ENCODE assay signal across 17 cellular contexts in genomic region chr11:134574425-134574824, GRCh38.
DNase-seq lines count a peak whose midpoint lies in the region; ATAC-seq and TF ChIP-seq lines count a peak whose summit lies in the region.
"Had no signal": no experiment of that assay in that cellular context is flagged by ENCODE, and none has a peak within 500 bp of the region (broad histone marks: within the 10 kb centered on the region; RNA-seq: fewer than 3 reads in every experiment).

No MANE protein-coding gene starts in this region.

- H3K27me3 ChIP-seq in lung (ENCODE audit: control insufficient read depth, insufficient read depth) = no peaks in the 10 kb centered on the region

- H3K9me3 Mint-ChIP-seq in activated naive CD4-positive, alpha-beta T cell treated with anti-CD3 and anti-CD28 coated beads, Interleukin-2, amount 10 ng/mL, durations not matched to agents 7 days and 5 days = no peaks in the 10 kb centered on the region

- no peak for ATAC-seq in lung (ENCODE audit: insufficient read depth, low FRiP score)
- no peak for ATAC-seq in HG02884 (IDR thresholded peaks at IDR 0.05; ENCODE audit: unreplicated experiment)

- H3K27ac Mint-ChIP-seq in activated naive CD4-positive, alpha-beta T cell treated with anti-CD3 and anti-CD28 coated beads, Interleukin-2, amount 10 ng/mL, durations not matched to agents 7 days and 5 days = no peak overlapping the region

- H3K27ac ChIP-seq in cingulate gyrus (ENCODE audit: low read depth, low read length) = peak overlapping the region; percentile 14
- no peak overlapping the region for H3K27ac ChIP-seq in lung (ENCODE audit: low read depth in 1 of 2, low read length in 1 of 2)
- peak overlapping the region; percentile 9 for H3K27ac ChIP-seq in temporal lobe (ENCODE audit: low read depth, low read length)
- H3K27ac ChIP-seq: C4-2B, HL-60, KMS-11, PC-9, SJCRH30 had no signal

- WGBS in lung, 2 donors = 92% methylated on average over 7 of the region's 7 CpGs

- TF ChIP-seq CTCF in lung (IDR thresholded peaks at IDR 0.05; ENCODE audit: control extremely low read depth, extremely low read depth) = no peak

- H3K36me3 ChIP-seq in lung (ENCODE audit: control insufficient read depth in 2 of 2, insufficient read depth in 2 of 2, low read length in 2 of 2) = no peaks in the 10 kb centered on the region
- H3K36me3 ChIP-seq: SJCRH30 had no signal

- H3K9me3 ChIP-seq in lung (ENCODE audit: control insufficient read depth in 2 of 2, insufficient read depth in 1 of 2, low read length in 1 of 2) = no peaks in the 10 kb centered on the region
- H3K9me3 ChIP-seq: SJCRH30 had no signal

- H3K27me3 Mint-ChIP-seq in activated naive CD4-positive, alpha-beta T cell treated with anti-CD3 and anti-CD28 coated beads, Interleukin-2, amount 10 ng/mL, durations not matched to agents 7 days and 5 days = peaks cover 15% of the 10 kb centered on the region

- H3K4me3 Mint-ChIP-seq in activated naive CD4-positive, alpha-beta T cell treated with anti-CD3 and anti-CD28 coated beads, Interleukin-2, amount 10 ng/mL, durations not matched to agents 7 days and 5 days = no peak overlapping the region

- no peaks in the 10 kb centered on the region for H3K4me1 ChIP-seq in lung (ENCODE audit: control insufficient read depth in 2 of 2, insufficient read depth in 2 of 2, low read length in 2 of 2)
- H3K4me1 ChIP-seq: SJCRH30 had no signal

- no peaks in the 10 kb centered on the region for H3K4me1 Mint-ChIP-seq in activated naive CD4-positive, alpha-beta T cell treated with anti-CD3 and anti-CD28 coated beads, Interleukin-2, amount 10 ng/mL, durations not matched to agents 7 days and 5 days

- peak; percentile 29 for DNase-seq in RPMI8226
- peak; percentile 18 for DNase-seq in lung (ENCODE audit: low spot score)
- DNase-seq in NCI-H345 (lab: John Stamatoyannopoulos, UW) = no peak
- no peak for DNase-seq in activated naive CD4-positive, alpha-beta T cell treated with anti-CD3 and anti-CD28 coated beads, Interleukin-2, amount 10 ng/mL, durations not matched to agents 7 days and 5 days
- DNase-seq: AML-193, NCI-H1417, NCI-H187, NCI-H2227 treated with DMSO at 0.1 percent for 48 hours, NCI-H526, PC-9, SJCRH30 had no signal

- H3K4me3 ChIP-seq in lung = no peak overlapping the region
- H3K4me3 ChIP-seq: PC-9, SJCRH30 had no signal

- no peaks in the 10 kb centered on the region for H3K36me3 Mint-ChIP-seq in activated naive CD4-positive, alpha-beta T cell treated with anti-CD3 and anti-CD28 coated beads, Interleukin-2, amount 10 ng/mL, durations not matched to agents 7 days and 5 days

- CTCF ChIA-PET in activated naive CD4-positive, alpha-beta T cell treated with anti-CD3 and anti-CD28 coated beads, Interleukin-2, amount 10 ng/mL, durations not matched to agents 7 days and 5 days (lab: Charles Lee) = no interaction called here

Comparison
In these comparisons a context has a peak if more than half of its experiments do, and no peak if none do; other contexts are left out.
1. DNase-seq: peak in RPMI8226 (single experiment) and lung (single experiment); none in NCI-H345 (single experiment) and activated naive CD4-positive, alpha-beta T cell treated with anti-CD3 and anti-CD28 coated beads, Interleukin-2, amount 10 ng/mL, durations not matched to agents 7 days and 5 days (single experiment).
2. H3K27ac ChIP-seq: peak in cingulate gyrus (single experiment) and temporal lobe (single experiment); none in lung (0 of 2).